25 cellular contexts compared by ENCODE assay signal in the genomic region with DNA sequence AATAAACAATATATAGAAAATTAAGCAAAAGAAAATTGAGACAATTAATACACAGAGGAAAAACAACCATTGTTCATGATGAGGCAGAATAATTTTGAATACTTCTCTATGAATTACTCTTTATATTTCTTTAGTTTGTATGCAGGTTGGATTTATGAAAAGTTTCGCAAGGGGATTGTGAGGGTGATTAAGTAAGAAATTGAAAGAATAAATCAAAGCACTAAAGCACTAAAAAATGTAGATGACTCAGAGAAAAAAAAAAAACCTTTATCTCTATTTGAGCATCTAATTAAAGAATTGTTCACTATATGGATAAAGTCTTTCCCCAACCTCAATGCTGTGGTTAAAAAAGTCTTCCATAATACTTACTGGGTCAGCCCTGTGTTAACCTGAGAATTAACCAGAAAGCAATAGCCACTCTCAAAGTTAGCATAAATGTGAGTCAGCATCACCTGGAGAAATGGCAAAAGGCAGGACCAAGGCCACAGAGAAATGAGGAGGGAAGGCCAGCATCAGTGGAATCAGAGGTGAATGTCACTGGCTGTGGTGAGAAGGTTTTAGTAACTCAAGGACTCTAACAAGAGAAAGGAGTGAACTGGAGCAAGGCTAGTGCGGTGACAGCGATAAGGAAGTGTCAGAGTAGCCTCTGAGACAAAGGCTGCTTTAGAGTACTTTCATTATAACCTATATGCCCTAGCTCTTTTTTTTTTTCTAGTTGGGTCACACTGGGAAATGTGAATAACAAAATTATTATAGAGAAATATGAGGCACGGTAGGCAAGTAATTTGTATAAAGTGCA.
DNase-seq lines count a peak whose midpoint lies in the region; ATAC-seq, FAIRE-seq and TF ChIP-seq lines count a peak whose summit lies in the region.
"Had no signal": no experiment of that assay in that cellular context is flagged by ENCODE, and none has a peak within 500 bp of the region (broad histone marks: within the 10 kb centered on the region; RNA-seq: fewer than 3 reads in every experiment).

No MANE protein-coding gene starts in this region.

- H3K9ac ChIP-seq in astrocyte (ENCODE audit: low read length) (no peak overlapping the region), neuronal stem cell (ENCODE audit: low read depth, low read length, poor library complexity) (no peak overlapping the region)

- H3K79me2 ChIP-seq in astrocyte (ENCODE audit: insufficient read depth, low read length), result no peaks in the 10 kb centered on the region

- no peak overlapping the region for H4K8ac ChIP-seq in neuronal stem cell (ENCODE audit: low read depth, low read length)

- H3K27me3 ChIP-seq in astrocyte (ENCODE audit: insufficient read depth, low read length) (no peaks in the 10 kb centered on the region), neuronal stem cell (ENCODE audit: control insufficient read depth in 3 of 3, insufficient read depth in 3 of 3, low read depth in 1 of 3, low read length in 3 of 3) (no peaks in the 10 kb centered on the region)
- H3K27me3 ChIP-seq: foreskin keratinocyte, ovary, tibial artery had no signal

- no peaks in the 10 kb centered on the region for H3K9me3 Mint-ChIP-seq in astrocyte (ENCODE audit: unreplicated experiment)
- H3K9me3 Mint-ChIP-seq: activated CD4-positive, alpha-beta T cell treated with anti-CD3 and anti-CD28 coated beads, Interleukin-2, amount 10 ng/mL, durations not matched to agents 24 days and 14 days; activated naive CD4-positive, alpha-beta T cell treated with anti-CD3 and anti-CD28 coated beads, Interleukin-2, amount 50 U/mL, for 24 hours; activated T-helper 1 cell treated with anti-CD3 and anti-CD28 coated beads, Interleukin-12 subunit alpha, Interleukin-12 subunit beta, Interleukin-2, Interleukin-4 antibody, amounts not matched to agents 30 ng/mL and 10 ng/mL and 1 ng/mL, durations not matched to agents 14 hours and 24 hours and 36 hours; CD14-positive monocyte had no signal

- H4K91ac ChIP-seq in neuronal stem cell (ENCODE audit: low read depth, low read length, poor library complexity), result no peak overlapping the region

- WGBS in neuronal stem cell (ENCODE audit: extremely low coverage in 2 of 2, insufficient read length in 2 of 2, insufficient replicate concordance in 1 of 2), 2 donors, result no CpG with 5 or more reads among the region's 4 CpGs

- no peaks in the 10 kb centered on the region for H3K79me1 ChIP-seq in neuronal stem cell (ENCODE audit: low read depth, low read length)

- no peaks in the 10 kb centered on the region for H3K27me3 Mint-ChIP-seq in astrocyte (ENCODE audit: low read depth, unreplicated experiment)
- H3K27me3 Mint-ChIP-seq: activated CD4-positive, alpha-beta T cell treated with anti-CD3 and anti-CD28 coated beads, Interleukin-2, amount 10 ng/mL, durations not matched to agents 24 days and 14 days; activated naive CD4-positive, alpha-beta T cell treated with anti-CD3 and anti-CD28 coated beads, Interleukin-2, amount 50 U/mL, for 24 hours; natural killer cell treated with Interleukin-12 subunit alpha and Interleukin-12 subunit beta and Interleukin-15 and Interleukin-18, amount 100 ng/mL, for 72 hours had no signal

- H3K27ac ChIP-seq in astrocyte (ENCODE audit: low read depth, low read length), result no peak overlapping the region
- H3K27ac ChIP-seq in neuronal stem cell (replicated peaks; ENCODE audit: low read length), result no peak overlapping the region
- H3K27ac ChIP-seq: foreskin keratinocyte, ovary, tibial artery had no signal

- H3K4ac ChIP-seq in neuronal stem cell (ENCODE audit: low read length), result no peak overlapping the region

- H2BK120ac ChIP-seq in neuronal stem cell (ENCODE audit: low read depth, low read length), result no peak overlapping the region

- no peak overlapping the region for H2BK15ac ChIP-seq in neuronal stem cell (ENCODE audit: low read length)

- ATAC-seq in GM21528 (IDR thresholded peaks at IDR 0.05; ENCODE audit: low FRiP score, unreplicated experiment), result no peak
- ATAC-seq in GM18909 (IDR thresholded peaks at IDR 0.05; ENCODE audit: poor library complexity, unreplicated experiment), result no peak
- ATAC-seq: foreskin keratinocyte; left lobe of liver; natural killer cell treated with Interleukin-12 subunit alpha and Interleukin-12 subunit beta and Interleukin-15 and Interleukin-18, amount 100 ng/mL, for 72 hours; right cardiac atrium had no signal

- H3K36me3 ChIP-seq in astrocyte (ENCODE audit: insufficient read depth, low read length), result no peaks in the 10 kb centered on the region
- H3K36me3 ChIP-seq in neuronal stem cell (replicated peaks in 1 of 2; ENCODE audit: control insufficient read depth in 2 of 2, insufficient read depth in 2 of 2, low read length in 2 of 2), result no peaks in the 10 kb centered on the region
- H3K36me3 ChIP-seq: HAP-1, ovary, tibial artery had no signal

- H2BK12ac ChIP-seq in neuronal stem cell (ENCODE audit: low read length), result no peak overlapping the region

- H3K36me3 Mint-ChIP-seq in astrocyte (ENCODE audit: low read depth, unreplicated experiment), result no peaks in the 10 kb centered on the region
- H3K36me3 Mint-ChIP-seq: activated naive CD4-positive, alpha-beta T cell treated with anti-CD3 and anti-CD28 coated beads, Interleukin-2, amount 50 U/mL, for 24 hours; CD14-positive monocyte; natural killer cell treated with Interleukin-12 subunit alpha and Interleukin-12 subunit beta and Interleukin-15 and Interleukin-18, amount 100 ng/mL, for 72 hours had no signal

- TF ChIP-seq CTCF in astrocyte (IDR thresholded peaks at IDR 0.05; ENCODE audit: insufficient read depth, low read depth, low read length), result no peak

- H3K27ac Mint-ChIP-seq in astrocyte (ENCODE audit: unreplicated experiment), result no peak overlapping the region
- H3K27ac Mint-ChIP-seq: activated CD4-positive, alpha-beta T cell treated with anti-CD3 and anti-CD28 coated beads, Interleukin-2, amount 10 ng/mL, durations not matched to agents 24 days and 14 days; activated naive CD4-positive, alpha-beta T cell treated with anti-CD3 and anti-CD28 coated beads, Interleukin-2, amount 50 U/mL, for 24 hours; activated T-helper 1 cell treated with anti-CD3 and anti-CD28 coated beads, Interleukin-12 subunit alpha, Interleukin-12 subunit beta, Interleukin-2, Interleukin-4 antibody, amounts not matched to agents 30 ng/mL and 10 ng/mL and 1 ng/mL, durations not matched to agents 14 hours and 24 hours and 36 hours; CD14-positive monocyte; natural killer cell treated with Interleukin-12 subunit alpha and Interleukin-12 subunit beta and Interleukin-15 and Interleukin-18, amount 100 ng/mL, for 72 hours had no signal

- no peak overlapping the region for H2AK5ac ChIP-seq in neuronal stem cell (ENCODE audit: low read depth, low read length)

- no peak overlapping the region for H3K14ac ChIP-seq in neuronal stem cell (ENCODE audit: low read length)

- H3K23ac ChIP-seq in neuronal stem cell (ENCODE audit: low read depth, low read length, poor library complexity), result no peak overlapping the region

- H3K4me2 ChIP-seq in astrocyte (ENCODE audit: low read length) (no peak overlapping the region), neuronal stem cell (ENCODE audit: insufficient read depth, low read length, poor library complexity, severe bottlenecking) (no peak overlapping the region)

- H2BK5ac ChIP-seq in neuronal stem cell (ENCODE audit: low read length), result no peak overlapping the region

- H3K4me3 ChIP-seq in astrocyte (ENCODE audit: insufficient read depth, low read depth, low read length), result no peak overlapping the region
- H3K4me3 ChIP-seq in neuronal stem cell (ENCODE audit: low read length in 2 of 2), result no peak overlapping the region
- H3K4me3 ChIP-seq: HAP-1, ovary, tibial artery had no signal

- DNase-seq in EH (ENCODE audit: low read depth) (peak; percentile 2), HCEC 1CT (peak; percentile 56), astrocyte (ENCODE audit: low read depth) (peak; percentile 27), neuronal stem cell (ENCODE audit: low spot score) (no peak)
- DNase-seq in stimulated activated CD4-positive, alpha-beta T cell treated with anti-CD3 and anti-CD28 coated beads, Interleukin-4, amount 100 ng/mL, for 4 hours, result no peak
- DNase-seq: activated CD4-positive, alpha-beta T cell treated with anti-CD3 and anti-CD28 coated beads, Interleukin-2, amount 10 ng/mL, durations not matched to agents 24 days and 14 days; cerebellar nuclear complex; foreskin keratinocyte; GDM1; NCI-H1694; NCI-H526 treated with DMSO at 0.1 percent for 48 hours; ovary; stimulated activated CD4-positive, alpha-beta T cell treated with anti-CD3 and anti-CD28 coated beads, Interleukin-12 subunit alpha, Interleukin-12 subunit beta, amount 100 ng/mL, for 4 hours; stimulated activated CD4-positive, alpha-beta T cell treated with anti-CD3 and anti-CD28 coated beads, Interleukin-4, amount 100 ng/mL, for 24 hours; stimulated activated naive CD4-positive, alpha-beta T cell treated with Interleukin-2 at 50 U/mL for 16 hours; tibial artery had no signal

- H4K20me1 ChIP-seq in astrocyte (ENCODE audit: insufficient read depth, low read length), result no peaks in the 10 kb centered on the region

- H3K9me3 ChIP-seq in astrocyte (ENCODE audit: insufficient read depth, low read depth, low read length) (no peaks in the 10 kb centered on the region), neuronal stem cell (replicated peaks in 1 of 2; ENCODE audit: control insufficient read depth in 2 of 2, insufficient read depth in 1 of 2, low read depth in 1 of 2, low read length in 2 of 2) (no peaks in the 10 kb centered on the region)
- H3K9me3 ChIP-seq: HAP-1, ovary, tibial artery had no signal

- H3K4me1 ChIP-seq in astrocyte (ENCODE audit: insufficient read depth, low read length), result no peaks in the 10 kb centered on the region
- H3K4me1 ChIP-seq in neuronal stem cell (ENCODE audit: control insufficient read depth in 2 of 2, insufficient read depth in 1 of 2, low read depth in 1 of 2, low read length in 2 of 2), result peaks cover 0 to 14% of the 10 kb centered on the region in 2 donors
- H3K4me1 ChIP-seq: foreskin keratinocyte, HAP-1, tibial artery had no signal

- H3K4me3 Mint-ChIP-seq in astrocyte (ENCODE audit: unreplicated experiment), result no peak overlapping the region
- H3K4me3 Mint-ChIP-seq: activated CD4-positive, alpha-beta T cell treated with anti-CD3 and anti-CD28 coated beads, Interleukin-2, amount 10 ng/mL, durations not matched to agents 24 days and 14 days; activated naive CD4-positive, alpha-beta T cell treated with anti-CD3 and anti-CD28 coated beads, Interleukin-2, amount 50 U/mL, for 24 hours; activated T-helper 1 cell treated with anti-CD3 and anti-CD28 coated beads, Interleukin-12 subunit alpha, Interleukin-12 subunit beta, Interleukin-2, Interleukin-4 antibody, amounts not matched to agents 30 ng/mL and 10 ng/mL and 1 ng/mL, durations not matched to agents 14 hours and 24 hours and 36 hours; CD14-positive monocyte; natural killer cell treated with Interleukin-12 subunit alpha and Interleukin-12 subunit beta and Interleukin-15 and Interleukin-18, amount 100 ng/mL, for 72 hours had no signal

- no peak overlapping the region for H3K18ac ChIP-seq in neuronal stem cell (ENCODE audit: low read length)

- H2AFZ ChIP-seq in astrocyte (ENCODE audit: low read depth, low read length), result peak overlapping the region; percentile 28
- H2AFZ ChIP-seq in neuronal stem cell (ENCODE audit: low read length), result peak overlapping the region; percentile 48

- FAIRE-seq in astrocyte (lab: Jason Lieb, UNC), result no peak

- H3K4me1 Mint-ChIP-seq in astrocyte (ENCODE audit: low read depth, unreplicated experiment), result peaks cover 2% of the 10 kb centered on the region
- H3K4me1 Mint-ChIP-seq: activated CD4-positive, alpha-beta T cell treated with anti-CD3 and anti-CD28 coated beads, Interleukin-2, amount 10 ng/mL, durations not matched to agents 24 days and 14 days; CD14-positive monocyte had no signal

Comparison
In these comparisons a context has a peak if more than half of its experiments do, and no peak if none do; other contexts are left out.
1. DNase-seq: peak in EH (single experiment), HCEC 1CT (single experiment) and astrocyte (single experiment); none in neuronal stem cell (single experiment) and stimulated activated CD4-positive, alpha-beta T cell treated with anti-CD3 and anti-CD28 coated beads, Interleukin-4, amount 100 ng/mL, for 4 hours (0 of 2).